8 cellular contexts compared by ENCODE assay signal in genomic region chr4:76950846-76951321, GRCh38. TPM values are rescaled to one million over a fixed set of nuclear protein-coding genes. Genes with fewer than 3 reads are reported as not detected.
DNase-seq lines count a peak whose midpoint lies in the region; ATAC-seq, FAIRE-seq and TF ChIP-seq lines count a peak whose summit lies in the region.

No MANE protein-coding gene starts in this region.

- H3K4me1 Mint-ChIP-seq in astrocyte (ENCODE audit: low read depth, unreplicated experiment) = peaks cover 32% of the 10 kb centered on the region

- H3K36me3 Mint-ChIP-seq in astrocyte (ENCODE audit: low read depth, unreplicated experiment) = peaks cover 15% of the 10 kb centered on the region

- H3K4me3 ChIP-seq in astrocyte (ENCODE audit: insufficient read depth, low read depth, low read length) = peak overlapping the region; percentile 95
- H3K4me3 ChIP-seq in iPS-18a (ENCODE audit: low read length) = peak overlapping the region; percentile 73
- H3K4me3 ChIP-seq in skeletal muscle cell (ENCODE audit: low read depth, low read length) = peak overlapping the region; percentile 62

- FAIRE-seq in astrocyte (lab: Jason Lieb, UNC) = no peak

- peaks cover 2% of the 10 kb centered on the region for H3K9me3 Mint-ChIP-seq in astrocyte (ENCODE audit: unreplicated experiment)

- H3K36me3 ChIP-seq in astrocyte (ENCODE audit: insufficient read depth, low read length) (peaks cover 15% of the 10 kb centered on the region), iPS-18a (ENCODE audit: control insufficient read depth, low read depth, low read length) (no peaks in the 10 kb centered on the region)

- H3K9ac ChIP-seq in astrocyte (ENCODE audit: low read length) (peak overlapping the region; percentile 99), iPS-18a (ENCODE audit: low read length) (peak overlapping the region; percentile 77)

- H3K27me3 Mint-ChIP-seq in astrocyte (ENCODE audit: low read depth, unreplicated experiment) = no peaks in the 10 kb centered on the region

- peaks cover 98% of the 10 kb centered on the region for H3K79me2 ChIP-seq in astrocyte (ENCODE audit: insufficient read depth, low read length)

- ATAC-seq in HG02763 (IDR thresholded peaks at IDR 0.05; ENCODE audit: unreplicated experiment) = no peak
- no peak for ATAC-seq in GM19452 (IDR thresholded peaks at IDR 0.05; ENCODE audit: unreplicated experiment)

- H3K27ac ChIP-seq in astrocyte (ENCODE audit: low read depth, low read length) (peak overlapping the region; percentile 96), iPS-18a (ENCODE audit: low read length) (no peak overlapping the region)

- H4K20me1 ChIP-seq in astrocyte (ENCODE audit: insufficient read depth, low read length) = peaks cover 61% of the 10 kb centered on the region

- DNase-seq in activated T-cell treated with anti-CD3 and anti-CD28 coated beads, Interleukin-2, amount 50 U/mL, for 1 hour = peak; percentile 21
- no peak for DNase-seq in activated T-cell treated with anti-CD3 and anti-CD28 coated beads for 4 hours
- DNase-seq in NCI-H748 (lab: John Stamatoyannopoulos, UW; ENCODE audit: unreplicated experiment) = peak; percentile 53
- DNase-seq in astrocyte (ENCODE audit: low read depth) = peak; percentile 46
- DNase-seq in skeletal muscle cell (ENCODE audit: low read depth) = no peak

- H3K4me2 ChIP-seq in astrocyte (ENCODE audit: low read length) = peak overlapping the region; percentile 94

- H3K4me1 ChIP-seq in astrocyte (ENCODE audit: insufficient read depth, low read length) (peaks cover 43% of the 10 kb centered on the region), iPS-18a (ENCODE audit: control insufficient read depth, low read depth, low read length) (peaks cover 22% of the 10 kb centered on the region)

- H3K27me3 ChIP-seq in astrocyte (ENCODE audit: insufficient read depth, low read length) (no peaks in the 10 kb centered on the region), iPS-18a (ENCODE audit: control insufficient read depth, insufficient read depth, low read length) (peaks cover 26% of the 10 kb centered on the region)

- H3K27ac Mint-ChIP-seq in astrocyte (ENCODE audit: unreplicated experiment) = peak overlapping the region; percentile 97

- H3K4me3 Mint-ChIP-seq in astrocyte (ENCODE audit: unreplicated experiment) = peak overlapping the region; percentile 92

- no peak for TF ChIP-seq CTCF in astrocyte (IDR thresholded peaks at IDR 0.05; ENCODE audit: insufficient read depth, low read depth, low read length)

- H2AFZ ChIP-seq in astrocyte (ENCODE audit: low read depth, low read length) = no peak overlapping the region

- H3K9me3 ChIP-seq in astrocyte (ENCODE audit: insufficient read depth, low read depth, low read length) = no peaks in the 10 kb centered on the region
- no peaks in the 10 kb centered on the region for H3K9me3 ChIP-seq in iPS-18a (ENCODE audit: control insufficient read depth, low read depth, low read length)

RNA-seq across cellular contexts. Expression of gene SEPTIN11, which starts 1.3 kb away (rescaled TPM):
- 621 and 623 TPM in 2 replicates for total RNA-seq in astrocyte

RNA-seq across cellular contexts. Expression of gene SOWAHB, which starts 52.9 kb away (rescaled TPM):
- total RNA-seq in astrocyte = 6.2 and 6.8 TPM in 2 replicates

Comparison
In these comparisons a context has a peak if more than half of its experiments do, and no peak if none do; other contexts are left out.
1. DNase-seq: peak in activated T-cell treated with anti-CD3 and anti-CD28 coated beads, Interleukin-2, amount 50 U/mL, for 1 hour (single experiment), NCI-H748 (single experiment) and astrocyte (single experiment); none in activated T-cell treated with anti-CD3 and anti-CD28 coated beads for 4 hours (single experiment) and skeletal muscle cell (single experiment).
2. Peak in every context shown above with its lines, with median percentiles within 50 percentile points of each other: H3K4me3 ChIP-seq.